1 cellular context compared by ENCODE assay signal in the genomic region with DNA sequence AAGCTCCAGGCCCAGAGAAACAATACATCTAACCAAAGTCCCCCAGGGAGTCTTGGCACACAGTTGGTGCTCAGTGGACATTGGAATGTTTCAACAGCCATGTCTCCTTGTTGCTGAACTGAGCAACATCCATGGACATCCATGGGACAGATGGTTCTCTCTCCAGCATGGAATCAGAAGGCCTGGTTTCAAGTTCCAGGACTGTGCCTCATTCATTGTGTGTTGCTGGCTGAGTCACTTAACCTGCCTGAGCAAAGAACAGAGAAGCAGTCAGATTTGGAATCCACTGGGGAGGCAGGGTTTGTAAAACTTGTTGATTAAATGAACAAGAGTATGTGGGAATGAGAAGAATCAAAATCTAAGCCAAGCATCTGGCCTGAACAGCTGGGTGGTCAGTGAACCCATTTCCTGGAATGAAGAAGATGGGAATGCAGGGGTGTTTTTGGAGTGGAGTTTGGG.
TF ChIP-seq lines count a peak whose summit lies in the region.

No MANE protein-coding gene starts in this region.

TF ChIP-seq in GM23338, 12 proteins besides CTCF, POLR2A, EP300 and RAD21:
- TF ChIP-seq, protein P1, sequence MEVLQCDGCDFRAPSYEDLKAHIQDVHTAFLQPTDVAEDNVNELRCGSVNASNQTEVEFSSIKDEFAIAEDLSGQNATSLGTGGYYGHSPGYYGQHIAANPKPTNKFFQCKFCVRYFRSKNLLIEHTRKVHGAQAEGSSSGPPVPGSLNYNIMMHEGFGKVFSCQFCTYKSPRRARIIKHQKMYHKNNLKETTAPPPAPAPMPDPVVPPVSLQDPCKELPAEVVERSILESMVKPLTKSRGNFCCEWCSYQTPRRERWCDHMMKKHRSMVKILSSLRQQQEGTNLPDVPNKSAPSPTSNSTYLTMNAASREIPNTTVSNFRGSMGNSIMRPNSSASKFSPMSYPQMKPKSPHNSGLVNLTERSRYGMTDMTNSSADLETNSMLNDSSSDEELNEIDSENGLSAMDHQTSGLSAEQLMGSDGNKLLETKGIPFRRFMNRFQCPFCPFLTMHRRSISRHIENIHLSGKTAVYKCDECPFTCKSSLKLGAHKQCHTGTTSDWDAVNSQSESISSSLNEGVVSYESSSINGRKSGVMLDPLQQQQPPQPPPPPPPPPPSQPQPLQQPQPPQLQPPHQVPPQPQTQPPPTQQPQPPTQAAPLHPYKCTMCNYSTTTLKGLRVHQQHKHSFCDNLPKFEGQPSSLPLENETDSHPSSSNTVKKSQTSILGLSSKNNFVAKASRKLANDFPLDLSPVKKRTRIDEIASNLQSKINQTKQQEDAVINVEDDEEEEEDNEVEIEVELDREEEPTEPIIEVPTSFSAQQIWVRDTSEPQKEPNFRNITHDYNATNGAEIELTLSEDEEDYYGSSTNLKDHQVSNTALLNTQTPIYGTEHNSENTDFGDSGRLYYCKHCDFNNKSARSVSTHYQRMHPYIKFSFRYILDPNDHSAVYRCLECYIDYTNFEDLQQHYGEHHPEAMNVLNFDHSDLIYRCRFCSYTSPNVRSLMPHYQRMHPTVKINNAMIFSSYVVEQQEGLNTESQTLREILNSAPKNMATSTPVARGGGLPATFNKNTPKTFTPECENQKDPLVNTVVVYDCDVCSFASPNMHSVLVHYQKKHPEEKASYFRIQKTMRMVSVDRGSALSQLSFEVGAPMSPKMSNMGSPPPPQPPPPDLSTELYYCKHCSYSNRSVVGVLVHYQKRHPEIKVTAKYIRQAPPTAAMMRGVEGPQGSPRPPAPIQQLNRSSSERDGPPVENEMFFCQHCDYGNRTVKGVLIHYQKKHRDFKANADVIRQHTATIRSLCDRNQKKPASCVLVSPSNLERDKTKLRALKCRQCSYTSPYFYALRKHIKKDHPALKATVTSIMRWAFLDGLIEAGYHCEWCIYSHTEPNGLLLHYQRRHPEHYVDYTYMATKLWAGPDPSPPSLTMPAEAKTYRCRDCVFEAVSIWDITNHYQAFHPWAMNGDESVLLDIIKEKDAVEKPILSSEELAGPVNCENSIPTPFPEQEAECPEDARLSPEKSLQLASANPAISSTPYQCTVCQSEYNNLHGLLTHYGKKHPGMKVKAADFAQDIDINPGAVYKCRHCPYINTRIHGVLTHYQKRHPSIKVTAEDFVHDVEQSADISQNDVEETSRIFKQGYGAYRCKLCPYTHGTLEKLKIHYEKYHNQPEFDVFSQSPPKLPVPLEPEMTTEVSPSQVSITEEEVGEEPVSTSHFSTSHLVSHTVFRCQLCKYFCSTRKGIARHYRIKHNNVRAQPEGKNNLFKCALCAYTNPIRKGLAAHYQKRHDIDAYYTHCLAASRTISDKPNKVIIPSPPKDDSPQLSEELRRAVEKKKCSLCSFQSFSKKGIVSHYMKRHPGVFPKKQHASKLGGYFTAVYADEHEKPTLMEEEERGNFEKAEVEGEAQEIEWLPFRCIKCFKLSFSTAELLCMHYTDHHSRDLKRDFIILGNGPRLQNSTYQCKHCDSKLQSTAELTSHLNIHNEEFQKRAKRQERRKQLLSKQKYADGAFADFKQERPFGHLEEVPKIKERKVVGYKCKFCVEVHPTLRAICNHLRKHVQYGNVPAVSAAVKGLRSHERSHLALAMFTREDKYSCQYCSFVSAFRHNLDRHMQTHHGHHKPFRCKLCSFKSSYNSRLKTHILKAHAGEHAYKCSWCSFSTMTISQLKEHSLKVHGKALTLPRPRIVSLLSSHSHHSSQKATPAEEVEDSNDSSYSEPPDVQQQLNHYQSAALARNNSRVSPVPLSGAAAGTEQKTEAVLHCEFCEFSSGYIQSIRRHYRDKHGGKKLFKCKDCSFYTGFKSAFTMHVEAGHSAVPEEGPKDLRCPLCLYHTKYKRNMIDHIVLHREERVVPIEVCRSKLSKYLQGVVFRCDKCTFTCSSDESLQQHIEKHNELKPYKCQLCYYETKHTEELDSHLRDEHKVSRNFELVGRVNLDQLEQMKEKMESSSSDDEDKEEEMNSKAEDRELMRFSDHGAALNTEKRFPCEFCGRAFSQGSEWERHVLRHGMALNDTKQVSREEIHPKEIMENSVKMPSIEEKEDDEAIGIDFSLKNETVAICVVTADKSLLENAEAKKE (CRISPR knock-in tag; IDR thresholded peaks at IDR 0.05) = no peak
- TF ChIP-seq NANOG (IDR thresholded peaks at IDR 0.05; ENCODE audit: borderline replicate concordance) (no peak), POLR2AphosphoS5 (IDR thresholded peaks at IDR 0.05; ENCODE audit: low read depth) (no peak), ZNF331 (CRISPR knock-in tag; IDR thresholded peaks at IDR 0.05; ENCODE audit: low read depth) (no peak), STAT1 (IDR thresholded peaks at IDR 0.05; ENCODE audit: unreplicated experiment) (no peak), ZNF114 (CRISPR knock-in tag; IDR thresholded peaks at IDR 0.05) (no peak), EZH2phosphoT487 (IDR thresholded peaks at IDR 0.05; ENCODE audit: unreplicated experiment) (no peak), JUNB (IDR thresholded peaks at IDR 0.05; ENCODE audit: unreplicated experiment) (no peak), CREB1 (CRISPR knock-in tag; IDR thresholded peaks at IDR 0.05; ENCODE audit: low read depth) (no peak), EZH2 (IDR thresholded peaks at IDR 0.05; ENCODE audit: low read depth, unreplicated experiment) (no peak)
- TF ChIP-seq, protein P2, sequence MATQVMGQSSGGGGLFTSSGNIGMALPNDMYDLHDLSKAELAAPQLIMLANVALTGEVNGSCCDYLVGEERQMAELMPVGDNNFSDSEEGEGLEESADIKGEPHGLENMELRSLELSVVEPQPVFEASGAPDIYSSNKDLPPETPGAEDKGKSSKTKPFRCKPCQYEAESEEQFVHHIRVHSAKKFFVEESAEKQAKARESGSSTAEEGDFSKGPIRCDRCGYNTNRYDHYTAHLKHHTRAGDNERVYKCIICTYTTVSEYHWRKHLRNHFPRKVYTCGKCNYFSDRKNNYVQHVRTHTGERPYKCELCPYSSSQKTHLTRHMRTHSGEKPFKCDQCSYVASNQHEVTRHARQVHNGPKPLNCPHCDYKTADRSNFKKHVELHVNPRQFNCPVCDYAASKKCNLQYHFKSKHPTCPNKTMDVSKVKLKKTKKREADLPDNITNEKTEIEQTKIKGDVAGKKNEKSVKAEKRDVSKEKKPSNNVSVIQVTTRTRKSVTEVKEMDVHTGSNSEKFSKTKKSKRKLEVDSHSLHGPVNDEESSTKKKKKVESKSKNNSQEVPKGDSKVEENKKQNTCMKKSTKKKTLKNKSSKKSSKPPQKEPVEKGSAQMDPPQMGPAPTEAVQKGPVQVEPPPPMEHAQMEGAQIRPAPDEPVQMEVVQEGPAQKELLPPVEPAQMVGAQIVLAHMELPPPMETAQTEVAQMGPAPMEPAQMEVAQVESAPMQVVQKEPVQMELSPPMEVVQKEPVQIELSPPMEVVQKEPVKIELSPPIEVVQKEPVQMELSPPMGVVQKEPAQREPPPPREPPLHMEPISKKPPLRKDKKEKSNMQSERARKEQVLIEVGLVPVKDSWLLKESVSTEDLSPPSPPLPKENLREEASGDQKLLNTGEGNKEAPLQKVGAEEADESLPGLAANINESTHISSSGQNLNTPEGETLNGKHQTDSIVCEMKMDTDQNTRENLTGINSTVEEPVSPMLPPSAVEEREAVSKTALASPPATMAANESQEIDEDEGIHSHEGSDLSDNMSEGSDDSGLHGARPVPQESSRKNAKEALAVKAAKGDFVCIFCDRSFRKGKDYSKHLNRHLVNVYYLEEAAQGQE (IDR thresholded peaks at IDR 0.05; ENCODE audit: unreplicated experiment) = no peak
- TF ChIP-seq, protein P3, sequence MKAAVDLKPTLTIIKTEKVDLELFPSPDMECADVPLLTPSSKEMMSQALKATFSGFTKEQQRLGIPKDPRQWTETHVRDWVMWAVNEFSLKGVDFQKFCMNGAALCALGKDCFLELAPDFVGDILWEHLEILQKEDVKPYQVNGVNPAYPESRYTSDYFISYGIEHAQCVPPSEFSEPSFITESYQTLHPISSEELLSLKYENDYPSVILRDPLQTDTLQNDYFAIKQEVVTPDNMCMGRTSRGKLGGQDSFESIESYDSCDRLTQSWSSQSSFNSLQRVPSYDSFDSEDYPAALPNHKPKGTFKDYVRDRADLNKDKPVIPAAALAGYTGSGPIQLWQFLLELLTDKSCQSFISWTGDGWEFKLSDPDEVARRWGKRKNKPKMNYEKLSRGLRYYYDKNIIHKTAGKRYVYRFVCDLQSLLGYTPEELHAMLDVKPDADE (IDR thresholded peaks at IDR 0.05) = no peak
TF ChIP-seq in GM23338: peak in this region for 0.
